In the genomic region with DNA sequence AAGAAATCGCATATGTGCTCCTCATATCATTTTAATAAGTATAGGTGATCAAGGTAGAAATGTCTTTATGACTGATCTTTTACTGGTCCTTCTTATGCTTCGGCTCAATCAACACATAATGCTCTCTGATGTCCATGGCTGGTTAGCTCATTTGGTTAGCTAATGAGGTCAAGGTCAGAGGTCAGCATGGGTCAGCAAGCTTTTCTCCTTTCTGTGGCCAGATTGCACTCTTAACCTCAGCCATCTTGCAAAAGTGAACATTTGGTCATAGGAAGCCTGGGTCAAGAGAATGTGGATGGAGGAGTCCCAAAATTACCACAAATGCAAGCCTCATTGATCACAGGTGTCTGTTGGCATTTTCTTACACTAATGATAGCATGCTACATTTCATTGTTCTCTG, we compare ENCODE assay signal across 20 cellular contexts.
"Had no signal": no experiment of that assay in that cellular context is flagged by ENCODE, and none has a peak within 500 bp of the region (broad histone marks: within the 10 kb centered on the region; RNA-seq: fewer than 3 reads in every experiment).

No MANE protein-coding gene starts in this region.

- H3K36me3 ChIP-seq: heart right ventricle, upper lobe of left lung had no signal

- H3K4me1 ChIP-seq: testis had no signal

- H3K4me3 ChIP-seq: heart right ventricle, lung, skin epidermis, testis, upper lobe of left lung had no signal

- H3K27me3 Mint-ChIP-seq: activated naive CD8-positive, alpha-beta T cell treated with anti-CD3 and anti-CD28 coated beads, Interleukin-2, amount 50 U/mL, for 24 hours had no signal

- FAIRE-seq: frontal cortex had no signal

- H3K36me3 Mint-ChIP-seq: mesothelial cell of epicardium had no signal

- H3K9me3 ChIP-seq: heart right ventricle, testis, upper lobe of left lung had no signal

- H3K9me3 Mint-ChIP-seq: activated naive CD4-positive, alpha-beta T cell treated with anti-CD3 and anti-CD28 coated beads for 36 hours; mesothelial cell of epicardium had no signal

- H3K4me3 Mint-ChIP-seq: activated naive CD4-positive, alpha-beta T cell treated with anti-CD3 and anti-CD28 coated beads for 36 hours; activated naive CD8-positive, alpha-beta T cell treated with anti-CD3 and anti-CD28 coated beads, Interleukin-2, amount 50 U/mL, for 24 hours; mesothelial cell of epicardium had no signal

- H3K27me3 ChIP-seq: heart right ventricle, testis, upper lobe of left lung had no signal

- H3K27ac ChIP-seq: skin epidermis, testis, upper lobe of left lung had no signal

- ATAC-seq: activated naive CD8-positive, alpha-beta T cell treated with anti-CD3 and anti-CD28 coated beads, Interleukin-2, amount 50 U/mL, for 24 hours; left colon; stimulated activated naive CD8-positive, alpha-beta T cell treated with anti-CD3 and anti-CD28 coated beads, Interleukin-15, Interleukin-2, amounts not matched to agents 100 U/mL and 50 U/mL, for 24 hours had no signal

- H3K27ac Mint-ChIP-seq: activated naive CD4-positive, alpha-beta T cell treated with anti-CD3 and anti-CD28 coated beads for 36 hours; activated naive CD8-positive, alpha-beta T cell treated with anti-CD3 and anti-CD28 coated beads, Interleukin-2, amount 50 U/mL, for 24 hours; mesothelial cell of epicardium had no signal

- DNase-seq: activated CD4-positive, alpha-beta T cell treated with anti-CD3 and anti-CD28 coated beads for 1 hour; activated CD4-positive, alpha-beta T cell treated with anti-CD3 and anti-CD28 coated beads, Interleukin-2, amount 50 U/mL, for 4 hours; activated naive CD4-positive, alpha-beta T cell treated with anti-CD3 and anti-CD28 coated beads for 36 hours; activated naive CD8-positive, alpha-beta T cell treated with anti-CD3 and anti-CD28 coated beads, Interleukin-2, amount 50 U/mL, for 24 hours; activated T-cell treated with anti-CD3 and anti-CD28 coated beads for 4 hours; aorta; dermis blood vessel endothelial cell; heart right ventricle; left colon; posterior cingulate gyrus; stimulated activated CD4-positive, alpha-beta T cell treated with anti-CD3 and anti-CD28 coated beads, Interleukin-15, amount 100 ng/mL, for 24 hours; stimulated activated CD4-positive, alpha-beta T cell treated with anti-CD3 and anti-CD28 coated beads, Interleukin-4, amount 100 ng/mL, for 4 hours; stimulated activated CD8-positive, alpha-beta memory T cell treated with anti-CD3 and anti-CD28 coated beads, Interleukin-4, amount 100 ng/mL, for 48 hours; stimulated activated naive CD8-positive, alpha-beta T cell treated with anti-CD3 and anti-CD28 coated beads, Interleukin-15, Interleukin-2, amounts not matched to agents 100 U/mL and 50 U/mL, for 24 hours; testis; upper lobe of left lung had no signal
